In the genomic region with DNA sequence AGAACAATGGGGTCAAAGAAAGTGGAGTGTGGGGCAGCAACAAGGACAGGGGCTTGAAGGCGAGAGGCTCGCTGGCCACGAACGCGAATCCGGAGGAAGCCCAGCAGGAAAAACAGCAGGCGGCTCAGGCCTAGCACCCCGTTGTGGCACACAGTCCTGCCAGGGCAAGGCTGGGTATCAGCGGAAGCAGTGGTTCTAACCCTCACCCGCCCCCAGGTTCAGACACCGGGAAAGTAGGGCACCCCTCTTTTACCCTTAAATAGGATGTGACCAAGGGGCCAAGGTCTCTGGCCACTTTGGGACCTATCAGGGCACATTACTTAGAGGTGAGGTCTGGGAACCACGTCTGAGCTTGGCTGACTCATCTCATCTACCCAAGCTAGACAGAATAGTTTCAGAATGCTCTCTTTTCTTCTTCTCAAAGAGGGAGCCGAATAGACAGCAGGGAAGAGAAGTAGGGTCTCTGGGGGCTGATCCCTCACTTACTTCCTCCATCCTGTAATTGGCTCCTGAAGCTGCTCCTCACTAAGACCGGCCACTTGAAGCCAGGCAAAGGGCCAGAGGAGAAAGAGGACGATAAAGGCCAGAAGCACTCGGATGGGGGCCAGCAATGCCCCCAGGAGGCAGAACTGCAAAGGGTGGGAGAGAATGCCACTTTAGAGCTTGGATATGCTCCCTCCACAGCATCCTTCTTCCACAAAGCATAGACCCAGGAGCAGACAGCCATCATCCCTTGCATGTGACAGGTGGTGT, we compare ENCODE assay signal across 8 cellular contexts. TPM values are rescaled to one million over a fixed set of nuclear protein-coding genes. Genes with fewer than 3 reads are reported as not detected.
A peak's percentile ranks its signal among the peaks of the same experiment; 100 is the strongest.
DNase-seq lines count a peak whose midpoint lies in the region; ATAC-seq and TF ChIP-seq lines count a peak whose summit lies in the region.

No MANE protein-coding gene starts in this region.

- H3K27me3 Mint-ChIP-seq in activated CD8-positive, alpha-beta T cell treated with anti-CD3 and anti-CD28 coated beads, Interleukin-2, amount 10 ng/mL, durations not matched to agents 7 days and 5 days (ENCODE audit: low read depth) = no peaks in the 10 kb centered on the region

- TF ChIP-seq POLR2A in gastrocnemius medialis (IDR thresholded peaks at IDR 0.05) = no peak

- H3K4me1 ChIP-seq in left ventricle myocardium inferior (peaks cover 37% of the 10 kb centered on the region), tibial artery (peaks cover 0 to 20% (median 17%) of the 10 kb centered on the region in 4 donors), gastrocnemius medialis (peaks cover 14 to 21% of the 10 kb centered on the region in 2 donors)

- CTCF ChIA-PET in activated CD8-positive, alpha-beta T cell treated with anti-CD3 and anti-CD28 coated beads, Interleukin-2, amount 10 ng/mL, durations not matched to agents 7 days and 5 days (lab: Charles Lee) = interaction anchor here (1.7 to 4.7 kb wide), 6 partner anchors 22 to 223 kb away, joined by 10 to 93 read pairs (median 15); a partner anchor contains a TSS

- no peak for TF ChIP-seq CTCF in left ventricle myocardium inferior (IDR thresholded peaks at IDR 0.05; ENCODE audit: borderline replicate concordance)
- no peak for TF ChIP-seq CTCF in tibial artery (IDR thresholded peaks at IDR 0.05)
- TF ChIP-seq CTCF in gastrocnemius medialis (IDR thresholded peaks at IDR 0.05 in 4 of 5, conservative IDR thresholded peaks at IDR 0.05 in 1 of 5) = no peak

- H3K9me3 ChIP-seq in left ventricle myocardium inferior (replicated peaks) (no peaks in the 10 kb centered on the region), tibial artery (no peaks in the 10 kb centered on the region), gastrocnemius medialis (no peaks in the 10 kb centered on the region)

- H3K27ac ChIP-seq in left ventricle myocardium inferior (replicated peaks) (peak overlapping the region; percentile 100), tibial artery (peak overlapping the region in 1 of 2 donors; percentile 89), gastrocnemius medialis (no peak overlapping the region)

- H3K36me3 Mint-ChIP-seq in activated CD8-positive, alpha-beta T cell treated with anti-CD3 and anti-CD28 coated beads, Interleukin-2, amount 10 ng/mL, durations not matched to agents 7 days and 5 days (ENCODE audit: low read depth) = peaks cover 31% of the 10 kb centered on the region

- H3K4me3 ChIP-seq in left ventricle myocardium inferior (peak overlapping the region; percentile 99), tibial artery (peak overlapping the region; percentile 63 to 80), gastrocnemius medialis (peak overlapping the region in 1 of 4 donors; percentile 92)

- DNase-seq in Right ventricle myocardium superior (peak; percentile 66), cardiac septum (ENCODE audit: low spot score) (no peak), left ventricle myocardium inferior (peak; percentile 50), tibial artery (no peak), DMS 273 treated with DMSO at 0.1 percent for 48 hours (lab: John Stamatoyannopoulos, UW) (no peak), EL (no peak), gastrocnemius medialis (no peak)
- no peak for DNase-seq in activated CD8-positive, alpha-beta T cell treated with anti-CD3 and anti-CD28 coated beads, Interleukin-2, amount 10 ng/mL, durations not matched to agents 7 days and 5 days

- H3K27ac Mint-ChIP-seq in activated CD8-positive, alpha-beta T cell treated with anti-CD3 and anti-CD28 coated beads, Interleukin-2, amount 10 ng/mL, durations not matched to agents 7 days and 5 days = peak overlapping the region; percentile 86

- POLR2A ChIA-PET in activated CD8-positive, alpha-beta T cell treated with anti-CD3 and anti-CD28 coated beads, Interleukin-2, amount 10 ng/mL, durations not matched to agents 7 days and 5 days (lab: Charles Lee) = interaction anchor here (3.1 to 3.5 kb wide), 2 partner anchors 22 to 28 kb away, joined by 17 to 33 read pairs; a partner anchor contains a TSS

- in situ Hi-C loops in gastrocnemius medialis (cut with MboI; ENCODE audit: low sequenced_read_pairs in 4 of 4) = loop anchor here in 2 of 4 donors (10.0 to 25.0 kb wide), 4 partner anchors 120 to 622 kb away; a partner anchor contains a TSS

- peak; percentile 16 for ATAC-seq in Right ventricle myocardium superior (ENCODE audit: poor library complexity)
- ATAC-seq in activated CD8-positive, alpha-beta T cell treated with anti-CD3 and anti-CD28 coated beads, Interleukin-2, amount 10 ng/mL, durations not matched to agents 7 days and 5 days = no peak
- no peak for ATAC-seq in gastrocnemius medialis

- H3K27me3 ChIP-seq in left ventricle myocardium inferior (ENCODE audit: low read depth) = no peaks in the 10 kb centered on the region
- H3K27me3 ChIP-seq in tibial artery = no peaks in the 10 kb centered on the region
- H3K27me3 ChIP-seq in gastrocnemius medialis = no peaks in the 10 kb centered on the region

- H3K9me3 Mint-ChIP-seq in activated CD8-positive, alpha-beta T cell treated with anti-CD3 and anti-CD28 coated beads, Interleukin-2, amount 10 ng/mL, durations not matched to agents 7 days and 5 days (ENCODE audit: insufficient read depth) = no peaks in the 10 kb centered on the region

- peaks cover 39% of the 10 kb centered on the region for H3K4me1 Mint-ChIP-seq in activated CD8-positive, alpha-beta T cell treated with anti-CD3 and anti-CD28 coated beads, Interleukin-2, amount 10 ng/mL, durations not matched to agents 7 days and 5 days (ENCODE audit: low read depth)

- peak overlapping the region; percentile 95 for H3K4me3 Mint-ChIP-seq in activated CD8-positive, alpha-beta T cell treated with anti-CD3 and anti-CD28 coated beads, Interleukin-2, amount 10 ng/mL, durations not matched to agents 7 days and 5 days

- intact Hi-C loops in Right ventricle myocardium superior (cut with DNase I) (loop anchor here (10.0 kb wide), 1 partner anchor 120 kb away; no protein-coding TSS in a partner anchor), cardiac septum (cut with DNase I) (loop anchor here (5.0 kb wide), 2 partner anchors 123 to 263 kb away; a partner anchor contains a TSS), left ventricle myocardium inferior (cut with micrococcal nuclease) (no loop called here), tibial artery (cut with DNase I; ENCODE audit: low total_unique reads) (loop anchor here (10.0 kb wide), 2 partner anchors 130 to 300 kb away; no protein-coding TSS in a partner anchor), gastrocnemius medialis (cut with DNase I; ENCODE audit: low total_unique reads) (loop anchor here (5.0 kb wide), 1 partner anchor 123 kb away; no protein-coding TSS in a partner anchor)

- H3K36me3 ChIP-seq in left ventricle myocardium inferior (peaks cover 39% of the 10 kb centered on the region), tibial artery (peaks cover 0 to 34% (median 4%) of the 10 kb centered on the region in 3 donors), gastrocnemius medialis (no peaks in the 10 kb centered on the region)

RNA-seq across cellular contexts. Expression of a gene that starts 1.7 kb away (rescaled TPM):
- total RNA-seq in Right ventricle myocardium superior (82.4 TPM), cardiac septum (34.3 TPM), left ventricle myocardium inferior (80.6 TPM), gastrocnemius medialis (1 to 10 TPM; 1.7 to 7.4 (median 4.0) TPM)
- 100 to 1,000 TPM; 106 to 115 TPM for total RNA-seq in activated CD8-positive, alpha-beta T cell treated with anti-CD3 and anti-CD28 coated beads, Interleukin-2, amount 10 ng/mL, durations not matched to agents 7 days and 5 days

RNA-seq across cellular contexts. Expression of a gene that starts 22.1 kb away (rescaled TPM):
- not detected for total RNA-seq in Right ventricle myocardium superior
- total RNA-seq in cardiac septum = not detected
- not detected for total RNA-seq in activated CD8-positive, alpha-beta T cell treated with anti-CD3 and anti-CD28 coated beads, Interleukin-2, amount 10 ng/mL, durations not matched to agents 7 days and 5 days
- total RNA-seq in left ventricle myocardium inferior = not detected
- not detected for total RNA-seq in gastrocnemius medialis

RNA-seq across cellular contexts. Expression of a gene that starts 22.3 kb away (rescaled TPM):
- 136 TPM for total RNA-seq in Right ventricle myocardium superior
- total RNA-seq in cardiac septum = 96.9 TPM
- 100 to 1,000 TPM; 180 to 182 TPM for total RNA-seq in activated CD8-positive, alpha-beta T cell treated with anti-CD3 and anti-CD28 coated beads, Interleukin-2, amount 10 ng/mL, durations not matched to agents 7 days and 5 days
- 140 TPM for total RNA-seq in left ventricle myocardium inferior
- 100 to 1,000 TPM; 142 to 194 (median 170) TPM for total RNA-seq in gastrocnemius medialis

RNA-seq across cellular contexts. Expression of a gene that starts 27.7 kb away (rescaled TPM):
- total RNA-seq in Right ventricle myocardium superior (24.9 TPM), cardiac septum (18.2 TPM), left ventricle myocardium inferior (25.7 TPM), gastrocnemius medialis (10 to 100 TPM; 17.3 to 25.4 (median 19.5) TPM)
- total RNA-seq in activated CD8-positive, alpha-beta T cell treated with anti-CD3 and anti-CD28 coated beads, Interleukin-2, amount 10 ng/mL, durations not matched to agents 7 days and 5 days = 10 to 100 TPM; 24.8 to 25.3 TPM

Comparison
In these comparisons a context has a peak if more than half of its experiments do, and no peak if none do; other contexts are left out.
1. DNase-seq: peak in Right ventricle myocardium superior (single experiment) and left ventricle myocardium inferior (single experiment); none in cardiac septum (single experiment), activated CD8-positive, alpha-beta T cell treated with anti-CD3 and anti-CD28 coated beads, Interleukin-2, amount 10 ng/mL, durations not matched to agents 7 days and 5 days (single experiment), tibial artery (0 of 2), DMS 273 treated with DMSO at 0.1 percent for 48 hours (single experiment), EL (single experiment) and gastrocnemius medialis (0 of 2).